32 cellular contexts compared by ENCODE assay signal in the genomic region with DNA sequence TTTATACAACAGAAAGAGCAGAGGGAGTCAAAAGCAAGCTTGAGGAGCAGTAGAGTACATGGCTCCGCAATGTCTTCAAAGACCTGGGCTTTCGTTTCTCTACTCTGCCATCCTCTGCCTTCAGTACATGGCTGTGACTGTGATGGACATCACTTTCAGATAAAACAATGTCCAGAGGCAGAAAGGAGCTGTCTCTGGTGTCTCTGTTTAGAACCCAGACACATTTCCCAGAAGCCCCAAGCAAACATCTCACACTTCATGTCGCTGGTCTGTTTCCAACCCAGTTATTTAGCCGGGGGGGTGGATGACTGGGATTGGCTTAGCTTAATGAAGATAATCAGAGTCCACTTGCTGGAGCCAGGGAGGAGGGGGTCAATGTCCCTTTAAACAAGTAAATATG. TPM values are rescaled to one million over a fixed set of nuclear protein-coding genes. Genes with fewer than 3 reads are reported as not detected.
"Had no signal": no experiment of that assay in that cellular context is flagged by ENCODE, and none has a peak within 500 bp of the region (broad histone marks: within the 10 kb centered on the region; RNA-seq: fewer than 3 reads in every experiment).

No MANE protein-coding gene starts in this region.

- H3K27ac ChIP-seq: ascending aorta, cardiac muscle cell, VCaP had no signal

- H3K27me3 ChIP-seq: ascending aorta, cardiac muscle cell had no signal

- H3K4me3 ChIP-seq: ascending aorta, cardiac muscle cell had no signal

- DNase-seq: activated B cell treated with CpG ODN at 0.5 μM for 24 hours; activated CD4-positive, alpha-beta memory T cell treated with anti-CD3 and anti-CD28 coated beads for 36 hours; activated CD4-positive, alpha-beta T cell treated with anti-CD3 and anti-CD28 coated beads for 4 hours; activated CD4-positive, alpha-beta T cell treated with anti-CD3 and anti-CD28 coated beads, Interleukin-2, amount 10 ng/mL, durations not matched to agents 24 days and 14 days; activated CD4-positive, alpha-beta T cell treated with anti-CD3 and anti-CD28 coated beads, Interleukin-2, amount 50 U/mL, for 1 hour; activated CD4-positive, alpha-beta T cell treated with anti-CD3 and anti-CD28 coated beads, Interleukin-2, amount 50 U/mL, for 4 hours; activated CD4-positive, CD25-positive, alpha-beta regulatory T cell treated with anti-CD3 and anti-CD28 coated beads, Interleukin-2, amount 50 U/mL, for 72 hours; activated CD8-positive, alpha-beta memory T cell treated with anti-CD3 and anti-CD28 coated beads, Interleukin-2, amount 50 U/mL, for 4 hours; activated CD8-positive, alpha-beta T cell treated with anti-CD3 and anti-CD28 coated beads for 36 hours; activated effector memory CD4-positive, alpha-beta T cell treated with anti-CD3 and anti-CD28 coated beads, Interleukin-2, amount 50 U/mL, for 16 hours; activated gamma-delta T cell treated with Interleukin-2 at 50 U/mL for 16 hours; activated naive CD4-positive, alpha-beta T cell; activated naive CD4-positive, alpha-beta T cell treated with anti-CD3 and anti-CD28 coated beads for 36 hours; activated naive CD8-positive, alpha-beta T cell treated with anti-CD3 and anti-CD28 coated beads, Interleukin-2, amount 10 ng/mL, durations not matched to agents 7 days and 5 days; activated naive CD8-positive, alpha-beta T cell treated with anti-CD3 and anti-CD28 coated beads, Interleukin-2, amount 50 U/mL, for 24 hours; activated T-cell treated with anti-CD3 and anti-CD28 coated beads for 4 hours; activated T-cell treated with anti-CD3 and anti-CD28 coated beads, Interleukin-2, amount 50 U/mL, for 1 hour; activated T-cell treated with anti-CD3 and anti-CD28 coated beads, Interleukin-2, amount 50 U/mL, for 4 hours; activated T-cell treated with anti-CD3 and anti-CD28 coated beads, Interleukin-2, amount 50 U/mL, for 72 hours; amygdala; anterior cingulate cortex; caudate nucleus; cerebellar nuclear complex; T-helper 1 cell; T-helper 2 cell; T-helper 9 cell had no signal

- ATAC-seq: activated CD8-positive, alpha-beta T cell treated with anti-CD3 and anti-CD28 coated beads for 36 hours; activated naive CD8-positive, alpha-beta T cell treated with anti-CD3 and anti-CD28 coated beads, Interleukin-2, amount 50 U/mL, for 24 hours; activated T-cell treated with anti-CD3 and anti-CD28 coated beads, Interleukin-2, amount 50 U/mL, for 4 hours; activated T-cell treated with anti-CD3 and anti-CD28 coated beads, Interleukin-2, amount 50 U/mL, for 72 hours; activated T-helper 17 cell treated with anti-CD3 and anti-CD28 coated beads, Interleukin-2, amount 50 U/mL, for 72 hours had no signal

- H3K36me3 ChIP-seq: ascending aorta, cardiac muscle cell had no signal

- H3K9me3 ChIP-seq: ascending aorta had no signal

RNA-seq across cellular contexts. Expression of a gene that starts 25.6 kb away (rescaled TPM):
- total RNA-seq: activated B cell treated with CpG ODN at 0.5 μM for 24 hours; activated CD4-positive, alpha-beta T cell treated with anti-CD3 and anti-CD28 coated beads, Interleukin-2, amount 10 ng/mL, durations not matched to agents 24 days and 14 days; activated CD8-positive, alpha-beta memory T cell treated with anti-CD3 and anti-CD28 coated beads for 36 hours; activated CD8-positive, alpha-beta T cell treated with anti-CD3 and anti-CD28 coated beads for 36 hours; activated naive CD8-positive, alpha-beta T cell treated with anti-CD3 and anti-CD28 coated beads, Interleukin-2, amount 10 ng/mL, durations not matched to agents 7 days and 5 days; activated T-cell treated with anti-CD3 and anti-CD28 coated beads, Interleukin-2, amount 50 U/mL, for 4 hours; activated T-helper 1 cell treated with anti-CD3 and anti-CD28 coated beads, Interleukin-12 subunit alpha, Interleukin-12 subunit beta, Interleukin-2, Interleukin-4 antibody, amounts not matched to agents 30 ng/mL and 10 ng/mL and 1 ng/mL, durations not matched to agents 14 hours and 24 hours and 36 hours; activated T-helper 17 cell treated with anti-CD3 and anti-CD28 coated beads, Interleukin-2, amount 50 U/mL, for 72 hours had no signal
